In genomic region chr10:110487411-110488123, GRCh38 we compare ENCODE assay signal across 16 cellular contexts. TPM values are rescaled to one million over a fixed set of nuclear protein-coding genes. Genes with fewer than 3 reads are reported as not detected.
DNase-seq lines count a peak whose midpoint lies in the region; FAIRE-seq and TF ChIP-seq lines count a peak whose summit lies in the region.
"Had no signal": no experiment of that assay in that cellular context is flagged by ENCODE, and none has a peak within 500 bp of the region (broad histone marks: within the 10 kb centered on the region; RNA-seq: fewer than 3 reads in every experiment).

No MANE protein-coding gene starts in this region.

- H3K4me1 Mint-ChIP-seq in osteocyte (ENCODE audit: unreplicated experiment): peaks cover 37% of the 10 kb centered on the region

- no peaks in the 10 kb centered on the region for H4K20me1 ChIP-seq in endothelial cell of umbilical vein (replicated peaks; ENCODE audit: control insufficient read depth, extremely low read depth, insufficient read depth, low read length)

- CTCF ChIA-PET in endothelial cell of umbilical vein (lab: Charles Lee): interaction anchor here (0.8 to 4.0 kb wide), 3 partner anchors 47 to 133 kb away, joined by 3 to 12 read pairs (median 4); no protein-coding TSS in a partner anchor

- no peaks in the 10 kb centered on the region for H3K9me3 ChIP-seq in endothelial cell of umbilical vein (replicated peaks; ENCODE audit: control insufficient read depth, insufficient read depth, low read length)
- H3K9me3 ChIP-seq: breast epithelium, tibial nerve had no signal

- no peaks in the 10 kb centered on the region for H3K36me3 ChIP-seq in endothelial cell of umbilical vein (ENCODE audit: control insufficient read depth in 2 of 2, extremely low read depth in 1 of 2, insufficient read depth in 2 of 2, low read length in 2 of 2)
- H3K36me3 ChIP-seq: breast epithelium, tibial nerve had no signal

- H3K36me3 Mint-ChIP-seq in osteocyte (ENCODE audit: unreplicated experiment): no peaks in the 10 kb centered on the region
- H3K36me3 Mint-ChIP-seq: naive thymus-derived CD8-positive, alpha-beta T cell had no signal

- no peak overlapping the region for H3K4me3 ChIP-seq in endothelial cell of umbilical vein (replicated peaks in 1 of 3; ENCODE audit: insufficient read depth in 1 of 3, low read depth in 1 of 3, low read length in 3 of 3)
- H3K4me3 ChIP-seq: breast epithelium, tibial nerve had no signal

- intact Hi-C loops in endothelial cell of umbilical vein (cut with micrococcal nuclease): no loop called here

- H3K4me3 Mint-ChIP-seq in osteocyte (ENCODE audit: unreplicated experiment): no peak overlapping the region
- H3K4me3 Mint-ChIP-seq: naive thymus-derived CD8-positive, alpha-beta T cell had no signal

- H3K9me1 ChIP-seq in endothelial cell of umbilical vein (replicated peaks; ENCODE audit: control insufficient read depth, extremely low read depth, insufficient read depth, low read length): no peaks in the 10 kb centered on the region

- dilution Hi-C loops in endothelial cell of umbilical vein (cut with MboI; ENCODE audit: extremely low pct_ligation_motif_present, low sequenced_read_pairs): no loop called here

- H3K9ac ChIP-seq in endothelial cell of umbilical vein (replicated peaks; ENCODE audit: extremely low read depth, insufficient read depth, low read length): no peak overlapping the region

- H2AFZ ChIP-seq in endothelial cell of umbilical vein (ENCODE audit: low read depth, low read length): peak overlapping the region; percentile 56

- no TSS peak for BruUV-seq in endothelial cell of umbilical vein (replicated peaks; lab: Mats Ljungman, UMichigan)

- TF ChIP-seq CTCF in endothelial cell of umbilical vein (IDR thresholded peaks at IDR 0.05; ENCODE audit: extremely low read depth in 1 of 2, insufficient read depth in 1 of 2, low read depth in 1 of 2, low read length in 2 of 2) (no peak), osteocyte (IDR thresholded peaks at IDR 0.05) (no peak)

- H3K27me3 ChIP-seq in endothelial cell of umbilical vein (ENCODE audit: control insufficient read depth in 2 of 2, insufficient read depth in 2 of 2, low read length in 2 of 2): no peaks in the 10 kb centered on the region
- H3K27me3 ChIP-seq: breast epithelium, tibial nerve had no signal

- H3K9me3 Mint-ChIP-seq in osteocyte (ENCODE audit: unreplicated experiment): no peaks in the 10 kb centered on the region
- H3K9me3 Mint-ChIP-seq: naive thymus-derived CD8-positive, alpha-beta T cell had no signal

- no peak overlapping the region for H3K4me2 ChIP-seq in endothelial cell of umbilical vein (ENCODE audit: insufficient read depth, low read length)

- H3K27ac ChIP-seq in endothelial cell of umbilical vein (ENCODE audit: insufficient read depth, low read depth, low read length): peak overlapping the region; percentile 10
- H3K27ac ChIP-seq: 22Rv1, breast epithelium, tibial nerve had no signal

- DNase-seq in DMS153 (lab: John Stamatoyannopoulos, UW) (peak; percentile 4), DMS153 treated with DMSO at 0.1 percent for 48 hours (lab: John Stamatoyannopoulos, UW; ENCODE audit: unreplicated experiment) (no peak), NCI-H2171 treated with DMSO at 0.1 percent for 48 hours (lab: John Stamatoyannopoulos, UW) (peak; percentile 28), endothelial cell of umbilical vein (ENCODE audit: low read depth, low spot score) (no peak), osteocyte (ENCODE audit: extremely low spot score, unreplicated experiment) (no peak), HuH-7 (ENCODE audit: low spot score) (no peak), DMS 273 (lab: John Stamatoyannopoulos, UW; ENCODE audit: unreplicated experiment) (no peak), GM03348 (ENCODE audit: low spot score) (no peak)
- DNase-seq: kidney; naive thymus-derived CD8-positive, alpha-beta T cell; NCI-H446 treated with DMSO at 0.1 percent for 48 hours; SIG-M5; small intestine had no signal

- H3K27ac Mint-ChIP-seq in osteocyte (ENCODE audit: unreplicated experiment): peak overlapping the region; percentile 57
- H3K27ac Mint-ChIP-seq: naive thymus-derived CD8-positive, alpha-beta T cell had no signal

- H3K27me3 Mint-ChIP-seq in osteocyte (ENCODE audit: unreplicated experiment): no peaks in the 10 kb centered on the region

- FAIRE-seq in endothelial cell of umbilical vein (lab: Jason Lieb, UNC): peak; percentile 38
- FAIRE-seq: kidney, small intestine had no signal

- no peak for TF ChIP-seq POLR2A in endothelial cell of umbilical vein (IDR thresholded peaks at IDR 0.05; ENCODE audit: low read depth, low read length)

- POLR2A ChIA-PET in endothelial cell of umbilical vein (lab: Charles Lee): no interaction called here

- H3K79me2 ChIP-seq in endothelial cell of umbilical vein (ENCODE audit: control insufficient read depth, insufficient read depth, low read length): no peaks in the 10 kb centered on the region

- peaks cover 26% of the 10 kb centered on the region for H3K4me1 ChIP-seq in endothelial cell of umbilical vein (ENCODE audit: control insufficient read depth, extremely low read depth, insufficient read depth, low read length)
- H3K4me1 ChIP-seq: breast epithelium had no signal

TF ChIP-seq in endothelial cell of umbilical vein, 7 proteins besides CTCF, POLR2A, EP300 and RAD21:
- TF ChIP-seq EZH2 (IDR thresholded peaks at IDR 0.05; ENCODE audit: borderline replicate concordance, low read depth, low read length, severe bottlenecking) (no peak), FOS (IDR thresholded peaks at IDR 0.05; ENCODE audit: borderline replicate concordance, insufficient read depth, low read length) (no peak), POLR2AphosphoS5 (IDR thresholded peaks at IDR 0.05; ENCODE audit: insufficient read depth, low read depth, low read length) (no peak), MYC (IDR thresholded peaks at IDR 0.05; ENCODE audit: low read depth, low read length) (no peak), MAX (IDR thresholded peaks at IDR 0.05; ENCODE audit: insufficient read depth, insufficient read length) (no peak), GATA2 (IDR thresholded peaks at IDR 0.05; ENCODE audit: insufficient read depth, insufficient read length, low read depth, low read length) (no peak), JUN (IDR thresholded peaks at IDR 0.05; ENCODE audit: borderline replicate concordance, insufficient read depth, insufficient read length, low read depth) (no peak)

RNA-seq across cellular contexts. Expression of gene DUSP5, which starts 10.1 kb away (rescaled TPM):
- total RNA-seq in endothelial cell of umbilical vein (12.2 and 12.6 TPM in 2 replicates), osteocyte (11.0 and 16.1 TPM in 2 replicates)
- polyA plus RNA-seq in endothelial cell of umbilical vein: 17.5 and 25.2 TPM in 2 replicates
- 24.1 and 27.8 TPM in 2 replicates for polyA plus RNA-seq in endothelial cell of umbilical vein (2011; cell fraction: cytosol; rRNA removed)
- 49.2 and 70.2 TPM in 2 replicates for polyA plus RNA-seq in endothelial cell of umbilical vein (2011; cell fraction: nucleus; rRNA removed)
- polyA plus RNA-seq in endothelial cell of umbilical vein (2012): 16.4 and 20.9 TPM in 2 replicates
- 29.2 and 38.4 TPM in 2 replicates for polyA minus RNA-seq in endothelial cell of umbilical vein
- 32.1 TPM for polyA minus RNA-seq in endothelial cell of umbilical vein (2011; cell fraction: cytosol; rRNA and poly(A)+ RNA removed)
- polyA minus RNA-seq in endothelial cell of umbilical vein (2011; cell fraction: nucleus; rRNA and poly(A)+ RNA removed): 53.7 and 58.1 TPM in 2 replicates

Comparison
In these comparisons a context has a peak if more than half of its experiments do, and no peak if none do; other contexts are left out.
1. DNase-seq: peak in DMS153 (single experiment) and NCI-H2171 treated with DMSO at 0.1 percent for 48 hours (single experiment); none in DMS153 treated with DMSO at 0.1 percent for 48 hours (single experiment), endothelial cell of umbilical vein (single experiment), osteocyte (single experiment), HuH-7 (single experiment), DMS 273 (single experiment) and GM03348 (single experiment).